ENCODE assay signal across 11 cellular contexts in the genomic region with DNA sequence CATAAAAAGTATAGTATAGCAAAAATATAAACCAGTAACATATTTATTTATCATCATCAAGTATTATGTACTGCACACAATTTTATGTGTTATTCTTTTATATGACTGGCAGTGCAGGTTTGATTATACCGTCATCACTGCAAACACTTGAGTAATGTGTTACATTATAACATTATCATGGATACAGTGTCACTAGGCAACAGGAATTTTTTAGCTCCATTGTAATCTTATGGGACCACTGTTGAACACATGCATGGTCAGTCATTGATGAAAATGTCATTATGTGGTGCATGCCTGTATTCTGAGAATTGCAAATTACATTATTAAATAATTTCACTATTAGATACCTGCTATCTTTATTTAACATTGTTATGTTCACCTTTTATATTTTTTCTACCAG. TPM values are rescaled to one million over a fixed set of nuclear protein-coding genes. Genes with fewer than 3 reads are reported as not detected.
"Had no signal": no experiment of that assay in that cellular context is flagged by ENCODE, and none has a peak within 500 bp of the region (broad histone marks: within the 10 kb centered on the region; RNA-seq: fewer than 3 reads in every experiment).

No MANE protein-coding gene starts in this region.

- H2AFZ ChIP-seq: GM23248 had no signal

- H3K27ac Mint-ChIP-seq: HFFc6 had no signal

- H3K4me3 Mint-ChIP-seq: HFFc6 had no signal

- H3K9ac ChIP-seq: GM23248 had no signal

- H3K27ac ChIP-seq: GM23248, HL-60 had no signal

- H3K9me3 ChIP-seq: HAP-1 had no signal

- H3K4me3 ChIP-seq: GM23248, HAP-1, K562 had no signal

- H3K36me3 ChIP-seq: HAP-1 had no signal

- FAIRE-seq: K562 had no signal

- DNase-seq: GM23248, GOT3, H7, HFFc6, IMR-90, KG1 had no signal

- ATAC-seq: K562 had no signal

RNA-seq across cellular contexts. Expression of a gene that starts 29.1 kb away (rescaled TPM):
- total RNA-seq: GM23248, H4, H7, HFFc6, HT1080, IMR-90, K562 had no signal
- polyA plus RNA-seq: GM23248, IMR-90, K562 had no signal

RNA-seq across cellular contexts. Expression of a gene that starts 33.7 kb away (rescaled TPM):
- total RNA-seq: GM23248, H4, H7, HFFc6, HT1080, IMR-90 had no signal
- polyA plus RNA-seq: GM23248, IMR-90 had no signal

RNA-seq across cellular contexts. Expression of a gene that starts 42.3 kb away (rescaled TPM):
- total RNA-seq: GM23248, H4, H7, HFFc6, HT1080, IMR-90, K562 had no signal
- polyA plus RNA-seq: GM23248, IMR-90, K562 had no signal

RNA-seq across cellular contexts. Expression of a gene that starts 54.5 kb away (rescaled TPM):
- total RNA-seq: GM23248, H4, H7, HFFc6, HT1080, IMR-90, K562 had no signal
- polyA plus RNA-seq: GM23248, IMR-90, K562 had no signal
